14 cellular contexts compared by ENCODE assay signal in genomic region chr2:138433995-138434991, GRCh38.
A peak's percentile ranks its signal among the peaks of the same experiment; 100 is the strongest.
DNase-seq lines count a peak whose midpoint lies in the region; ATAC-seq, FAIRE-seq and TF ChIP-seq lines count a peak whose summit lies in the region.
"Had no signal": no experiment of that assay in that cellular context is flagged by ENCODE, and none has a peak within 500 bp of the region (broad histone marks: within the 10 kb centered on the region; RNA-seq: fewer than 3 reads in every experiment).

No MANE protein-coding gene starts in this region.

- DNase-seq in HepG2 (ENCODE audit: low spot score) (no peak), NCI-H345 treated with DMSO at 0.1 percent for 48 hours (lab: John Stamatoyannopoulos, UW; ENCODE audit: unreplicated experiment) (peak; percentile 26), fibroblast of mammary gland (ENCODE audit: low read depth) (peak; percentile 25), suprapubic skin (ENCODE audit: low spot score in 2 of 2) (no peak), activated gamma-delta T cell (lab: John Stamatoyannopoulos, UW) (no peak), frontal cortex (ENCODE audit: low spot score in 2 of 2) (no peak)
- no peak for DNase-seq in activated CD4-positive, CD25-positive, alpha-beta regulatory T cell treated with anti-CD3 and anti-CD28 coated beads, Interleukin-2, amount 50 U/mL, for 72 hours
- DNase-seq: dorsolateral prefrontal cortex, NCI-H146, spleen had no signal

- BruUV-seq in HepG2 (replicated peaks; lab: Mats Ljungman, UMichigan) = no TSS peak

- CTCF ChIA-PET in HepG2 (lab: Yijun Ruan, JAX; ENCODE audit: low intra/inter-chr PET ratio, low total read pairs) = no interaction called here

- H4K20me1 ChIP-seq in HepG2 (ENCODE audit: insufficient read depth, low read length) = no peaks in the 10 kb centered on the region

- no peak overlapping the region for H3K4me2 ChIP-seq in HepG2 (ENCODE audit: low read depth, low read length)
- H3K4me2 ChIP-seq: KMS-11 had no signal

- no peaks in the 10 kb centered on the region for H3K79me2 ChIP-seq in HepG2 (ENCODE audit: insufficient read depth, low read length)

- no peaks in the 10 kb centered on the region for H3K27me3 ChIP-seq in liver (ENCODE audit: control insufficient read depth in 4 of 4, insufficient read depth in 4 of 4, low read length in 3 of 4)
- H3K27me3 ChIP-seq in HepG2 (ENCODE audit: control insufficient read depth in 1 of 2, insufficient read depth in 2 of 2, low read length in 2 of 2) = no peaks in the 10 kb centered on the region
- H3K27me3 ChIP-seq in suprapubic skin = no peaks in the 10 kb centered on the region
- H3K27me3 ChIP-seq: dorsolateral prefrontal cortex, SJSA1, spleen had no signal

- in situ Hi-C loops in HepG2 (cut with HindIII; ENCODE audit: extremely low pct_ligation_motif_present, low pct_unique_long_range_greater_than_20kb) = no loop called here

- no peak overlapping the region for H3K4me3 ChIP-seq in liver (ENCODE audit: low read depth in 1 of 3, low read length in 3 of 3)
- no peak overlapping the region for H3K4me3 ChIP-seq in HepG2 (replicated peaks in 1 of 3; ENCODE audit: insufficient read depth in 1 of 3, low read depth in 2 of 3, low read length in 3 of 3)
- no peak overlapping the region for H3K4me3 ChIP-seq in fibroblast of mammary gland (ENCODE audit: control insufficient read depth, low read depth, low read length)
- no peak overlapping the region for H3K4me3 ChIP-seq in suprapubic skin
- H3K4me3 ChIP-seq: dorsolateral prefrontal cortex, SJSA1, spleen had no signal

- intact Hi-C loops in HepG2 (cut with micrococcal nuclease; ENCODE audit: unreplicated experiment) = no loop called here

- no peak for ATAC-seq in HepG2

- H3K4me1 ChIP-seq in liver (ENCODE audit: control insufficient read depth in 4 of 4, insufficient read depth in 4 of 4, low read length in 3 of 4) (peaks cover 0 to 8% (median 5%) of the 10 kb centered on the region in 4 donors), HepG2 (ENCODE audit: insufficient read depth, low read length) (peaks cover 36% of the 10 kb centered on the region), suprapubic skin (peaks cover 12% of the 10 kb centered on the region)
- H3K4me1 ChIP-seq: SJSA1, spleen had no signal

- no peak for TF ChIP-seq CTCF in liver (IDR thresholded peaks at IDR 0.05; ENCODE audit: low read depth, low read length, missing input control)
- no peak for TF ChIP-seq CTCF in HepG2 (CRISPR knock-in tag; IDR thresholded peaks at IDR 0.05)
- TF ChIP-seq CTCF in fibroblast of mammary gland (conservative IDR thresholded peaks at IDR 0.05; ENCODE audit: control insufficient read depth, insufficient read depth, low read depth, low read length) = no peak
- TF ChIP-seq CTCF in suprapubic skin (IDR thresholded peaks at IDR 0.05) = no peak

- FAIRE-seq in HepG2 (lab: Jason Lieb, UNC) (no peak), frontal cortex (lab: Jason Lieb, UNC) (no peak)
- FAIRE-seq: H54 had no signal

- 71% methylated on average over 8 of the region's 8 CpGs for WGBS in liver
- WGBS in HepG2 (ENCODE audit: low lambda C conversion rate) = 97% methylated on average over 8 of the region's 8 CpGs
- WGBS in suprapubic skin = 54% methylated on average over 8 of the region's 8 CpGs

- H3K36me3 ChIP-seq in liver (ENCODE audit: control insufficient read depth in 4 of 4, insufficient read depth in 3 of 4, low read depth in 1 of 4, low read length in 3 of 4) (no peaks in the 10 kb centered on the region), HepG2 (replicated peaks in 1 of 2; ENCODE audit: control insufficient read depth in 1 of 2, insufficient read depth in 2 of 2, low read length in 2 of 2) (no peaks in the 10 kb centered on the region), suprapubic skin (no peaks in the 10 kb centered on the region)
- H3K36me3 ChIP-seq: SJSA1, spleen had no signal

- POLR2A ChIA-PET in HepG2 (lab: Yijun Ruan, JAX) = interaction anchor here (1.4 kb wide), 2 partner anchors 58 to 67 kb away, joined by 3 read pairs; no protein-coding TSS in a partner anchor

- TF ChIP-seq EP300 in HepG2 (IDR thresholded peaks at IDR 0.05; ENCODE audit: low read depth in 2 of 2, low read length in 2 of 2) (no peak), HepG2 (CRISPR knock-in tag; IDR thresholded peaks at IDR 0.05; ENCODE audit: borderline replicate concordance) (no peak), suprapubic skin (IDR thresholded peaks at IDR 0.05) (no peak)

- H3K9ac ChIP-seq in liver (ENCODE audit: low read depth in 1 of 2, low read length in 2 of 2) = no peak overlapping the region
- H3K9ac ChIP-seq in HepG2 (ENCODE audit: insufficient read depth, low read depth, low read length) = no peak overlapping the region
- H3K9ac ChIP-seq: KMS-11 had no signal

- TF ChIP-seq POLR2A in HepG2 (IDR thresholded peaks at IDR 0.05; ENCODE audit: insufficient read depth in 1 of 2, low read depth in 2 of 2, low read length in 2 of 2) = no peak
- no peak for TF ChIP-seq POLR2A in suprapubic skin (IDR thresholded peaks at IDR 0.05)

- H3K27ac ChIP-seq in liver (ENCODE audit: low read depth in 1 of 2, low read length in 2 of 2) (no peak overlapping the region), HepG2 (ENCODE audit: extremely low read length, insufficient read depth, low read length) (no peak overlapping the region), suprapubic skin (peak overlapping the region; percentile 76)
- H3K27ac ChIP-seq: dorsolateral prefrontal cortex, KMS-11, SJSA1, spleen had no signal

- H3K9me3 ChIP-seq in liver (ENCODE audit: control insufficient read depth in 4 of 4, low read length in 3 of 4) (no peaks in the 10 kb centered on the region), HepG2 (ENCODE audit: low read length) (no peaks in the 10 kb centered on the region), suprapubic skin (no peaks in the 10 kb centered on the region)
- H3K9me3 ChIP-seq: SJSA1, spleen had no signal

- TF ChIP-seq RAD21 in liver (IDR thresholded peaks at IDR 0.05) = peak; percentile 28 to 32
- no peak for TF ChIP-seq RAD21 in HepG2 (CRISPR knock-in tag; IDR thresholded peaks at IDR 0.05)

- H2AFZ ChIP-seq in HepG2 (ENCODE audit: low read length) = no peak overlapping the region

TF ChIP-seq in liver, 16 proteins besides CTCF, POLR2A, EP300 and RAD21 (continues in another document):
- TF ChIP-seq HNF4A (conservative IDR thresholded peaks at IDR 0.05) = peak; percentile 68 to 80
- no peak for TF ChIP-seq ATF3 (IDR thresholded peaks at IDR 0.05)
- TF ChIP-seq EGR1 (IDR thresholded peaks at IDR 0.05; ENCODE audit: low read depth in 2 of 2) = no peak
- peak; percentile 23 for TF ChIP-seq YY1 (IDR thresholded peaks at IDR 0.05)
- no peak for TF ChIP-seq NR2F2 (IDR thresholded peaks at IDR 0.05)
- peak; percentile 14 to 43 for TF ChIP-seq RXRA (IDR thresholded peaks at IDR 0.05)

TF ChIP-seq in HepG2, 621 proteins besides CTCF, POLR2A, EP300 and RAD21:
- TF ChIP-seq ZNF468 (CRISPR knock-in tag; IDR thresholded peaks at IDR 0.05) (no peak), PLRG1 (conservative IDR thresholded peaks at IDR 0.05) (no peak), MAFK (conservative IDR thresholded peaks at IDR 0.05 in 1 of 2, IDR thresholded peaks at IDR 0.05 in 1 of 2; ENCODE audit: low read length in 2 of 2) (0 out of 4 replicates have a peak, but pooled peaks of 1 of the 2 experiments have one; percentile 12)

Comparison
In these comparisons a context has a peak if more than half of its experiments do, and no peak if none do; other contexts are left out.
1. DNase-seq: peak in NCI-H345 treated with DMSO at 0.1 percent for 48 hours (single experiment) and fibroblast of mammary gland (single experiment); none in HepG2 (single experiment), suprapubic skin (0 of 2), activated gamma-delta T cell (single experiment), frontal cortex (0 of 2) and activated CD4-positive, CD25-positive, alpha-beta regulatory T cell treated with anti-CD3 and anti-CD28 coated beads, Interleukin-2, amount 50 U/mL, for 72 hours (single experiment).